ENCODE assay signal across 8 cellular contexts in genomic region chr11:45371251-45371749, GRCh38.
DNase-seq lines count a peak whose midpoint lies in the region; ATAC-seq lines count a peak whose summit lies in the region.

No MANE protein-coding gene starts in this region.

- peaks cover 39% of the 10 kb centered on the region for H3K4me1 ChIP-seq in ectodermal cell (ENCODE audit: control insufficient read depth, insufficient read depth, low read length)

- ATAC-seq in HG03196 (IDR thresholded peaks at IDR 0.05; ENCODE audit: unreplicated experiment): peak; percentile 61
- no peak for ATAC-seq in GM18870 (IDR thresholded peaks at IDR 0.05; ENCODE audit: unreplicated experiment)

- no peaks in the 10 kb centered on the region for H3K36me3 ChIP-seq in ectodermal cell (ENCODE audit: control insufficient read depth, insufficient read depth, low read length)

- no peaks in the 10 kb centered on the region for H3K9me3 ChIP-seq in ectodermal cell (ENCODE audit: control insufficient read depth, low read length)

- DNase-seq in DMS 273 (lab: John Stamatoyannopoulos, UW; ENCODE audit: unreplicated experiment): peak; percentile 84
- DNase-seq in NCI-H510A treated with DMSO at 0.1 percent for 48 hours (lab: John Stamatoyannopoulos, UW): peak; percentile 82
- peak; percentile 44 to 48 for DNase-seq in activated CD4-positive, alpha-beta T cell treated with anti-CD3 and anti-CD28 coated beads, Interleukin-2, amount 50 U/mL, for 4 hours
- peak; percentile 78 for DNase-seq in medulla oblongata (ENCODE audit: extremely low spot score)
- peak; percentile 43 for DNase-seq in stimulated activated CD8-positive, alpha-beta memory T cell treated with anti-CD3 and anti-CD28 coated beads, Interleukin-15, amount 100 ng/mL, for 1 hour (ENCODE audit: low read depth)

- H3K4me3 ChIP-seq in ectodermal cell (ENCODE audit: insufficient read depth, low read depth, low read length): peak overlapping the region; percentile 12

- 3 to 5% methylated on average over 18 of the region's 18 CpGs for WGBS in ectodermal cell, 2 experiments

- no peak overlapping the region for H3K27ac ChIP-seq in ectodermal cell (ENCODE audit: insufficient read depth, low read depth, low read length, poor library complexity, severe bottlenecking)

- no peaks in the 10 kb centered on the region for H3K27me3 ChIP-seq in ectodermal cell (ENCODE audit: control insufficient read depth, insufficient read depth, low read length, poor library complexity, severe bottlenecking)
